Comparison of ENCODE assay signal across 23 cellular contexts in the genomic region with DNA sequence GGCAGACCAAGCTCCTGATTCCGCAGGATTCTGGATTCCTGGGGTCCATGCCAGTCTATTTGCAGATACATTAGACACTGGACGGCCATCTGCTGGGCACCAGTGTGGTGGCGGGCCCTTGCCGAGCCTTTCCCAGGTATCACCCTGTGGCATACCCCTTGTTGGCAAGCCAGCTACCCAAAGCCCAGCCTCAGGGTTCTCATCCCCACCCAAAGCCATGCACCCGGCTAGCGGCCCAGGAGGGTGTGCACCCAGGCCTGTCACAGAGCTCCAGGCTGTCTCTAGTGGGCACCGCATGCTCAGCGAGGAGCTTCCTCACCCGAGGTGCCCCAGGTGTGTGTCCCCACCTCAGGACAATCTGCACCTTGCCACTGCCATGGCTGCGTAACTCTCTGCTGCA. TPM values are rescaled to one million over a fixed set of nuclear protein-coding genes. Genes with fewer than 3 reads are reported as not detected.
DNase-seq lines count a peak whose midpoint lies in the region; ATAC-seq, FAIRE-seq and TF ChIP-seq lines count a peak whose summit lies in the region.
"Had no signal": no experiment of that assay in that cellular context is flagged by ENCODE, and none has a peak within 500 bp of the region (broad histone marks: within the 10 kb centered on the region; RNA-seq: fewer than 3 reads in every experiment).

No MANE protein-coding gene starts in this region.

- no peak for FAIRE-seq in K562 (lab: Jason Lieb, UNC)
- FAIRE-seq: A549, G401.6, GM12891, GM19239 had no signal

- no peak for TF ChIP-seq RAD21 in K562 (CRISPR knock-in tag; conservative IDR thresholded peaks at IDR 0.05 in 1 of 2, IDR thresholded peaks at IDR 0.05 in 1 of 2)

- H3K27me3 Mint-ChIP-seq in T-helper 17 cell = no peaks in the 10 kb centered on the region
- no peaks in the 10 kb centered on the region for H3K27me3 Mint-ChIP-seq in T-cell
- H3K27me3 Mint-ChIP-seq: B cell; CD4-positive, alpha-beta T cell had no signal

- H3K4me2 ChIP-seq in DND-41 (ENCODE audit: insufficient read depth, low read length) = no peak overlapping the region
- H3K4me2 ChIP-seq in K562 (ENCODE audit: insufficient read depth, low read length) = no peak overlapping the region
- H3K4me2 ChIP-seq: A549; BLaER1 treated with 17β-estradiol and CSF1 and Interleukin-3, amounts not matched to agents 10 nM and 100 nM had no signal

- H3K4me3 Mint-ChIP-seq in T-helper 17 cell (no peak overlapping the region), T-cell (no peak overlapping the region)
- H3K4me3 Mint-ChIP-seq: B cell; CD4-positive, alpha-beta T cell; CD8-positive, alpha-beta T cell had no signal

- DNase-seq in Right ventricle myocardium superior (peak; percentile 22), right atrium auricular region (ENCODE audit: low spot score) (no peak), DND-41 (no peak), K562 (ENCODE audit: extremely low read depth in 1 of 4, low spot score in 3 of 4) (no peak), T-helper 17 cell (no peak), T-cell (no peak)
- DNase-seq: AML-193; CD4-positive, alpha-beta T cell; CD8-positive, alpha-beta T cell; COR-L47; DMS 273 treated with DMSO at 0.1 percent for 48 hours; DMS153; DMS53; DMS79; GF-D8 had no signal

- intact Hi-C loops in Right ventricle myocardium superior (cut with DNase I) = no loop called here
- intact Hi-C loops in K562 (cut with micrococcal nuclease) = no loop called here

- H3K4me3 ChIP-seq in right atrium auricular region = no peak overlapping the region
- H3K4me3 ChIP-seq in DND-41 (ENCODE audit: low read depth in 1 of 2, low read length in 2 of 2) = no peak overlapping the region
- no peak overlapping the region for H3K4me3 ChIP-seq in K562
- H3K4me3 ChIP-seq: A549; BLaER1 treated with 17β-estradiol and CSF1 and Interleukin-3, amounts not matched to agents 10 nM and 100 nM had no signal

- peaks cover 0 to 5% (median 0%) of the 10 kb centered on the region in 3 donors for H3K9me3 Mint-ChIP-seq in T-cell
- H3K9me3 Mint-ChIP-seq: CD4-positive, alpha-beta T cell; CD8-positive, alpha-beta T cell had no signal

- H3K36me3 Mint-ChIP-seq in T-helper 17 cell (ENCODE audit: low read depth) = no peaks in the 10 kb centered on the region
- H3K36me3 Mint-ChIP-seq in T-cell = peaks cover 13% of the 10 kb centered on the region

- H3K9me3 ChIP-seq in right atrium auricular region = no peaks in the 10 kb centered on the region
- no peaks in the 10 kb centered on the region for H3K9me3 ChIP-seq in DND-41 (ENCODE audit: insufficient read depth, low read length, severe bottlenecking)
- no peaks in the 10 kb centered on the region for H3K9me3 ChIP-seq in K562 (replicated peaks; ENCODE audit: control insufficient read depth, insufficient read depth, low read depth, low read length)
- H3K9me3 ChIP-seq in T-helper 17 cell (ENCODE audit: control insufficient read depth, low read length, poor library complexity, severe bottlenecking) = no peaks in the 10 kb centered on the region

- TF ChIP-seq CTCF in right atrium auricular region (IDR thresholded peaks at IDR 0.05) = no peak
- no peak for TF ChIP-seq CTCF in DND-41 (IDR thresholded peaks at IDR 0.05; ENCODE audit: borderline replicate concordance, extremely low read depth, low read length, poor library complexity, severe bottlenecking)
- no peak for TF ChIP-seq CTCF in K562 (IDR thresholded peaks at IDR 0.05 in 2 of 3, conservative IDR thresholded peaks at IDR 0.05 in 1 of 3; ENCODE audit: insufficient read depth in 2 of 3, low read depth in 1 of 3, low read length in 3 of 3)

- no peaks in the 10 kb centered on the region for H3K27me3 ChIP-seq in right atrium auricular region
- no peaks in the 10 kb centered on the region for H3K27me3 ChIP-seq in DND-41 (ENCODE audit: insufficient read depth, low read length, poor library complexity)
- peaks cover 2 to 9% of the 10 kb centered on the region in 2 experiments; a peak in 2 of 5 replicates for H3K27me3 ChIP-seq in K562 (ENCODE audit: control insufficient read depth in 2 of 2, insufficient read depth in 2 of 2, low read length in 2 of 2)
- H3K27me3 ChIP-seq: BLaER1 treated with 17β-estradiol and CSF1 and Interleukin-3, amounts not matched to agents 10 nM and 100 nM had no signal

- no peak for TF ChIP-seq POLR2A in K562 (conservative IDR thresholded peaks at IDR 0.05)

- ATAC-seq in Right ventricle myocardium superior (ENCODE audit: poor library complexity) (no peak), DND-41 (ENCODE audit: insufficient read depth, low read depth) (0 out of 3 replicates have a peak, but pooled peaks have one; percentile 25), K562 (no peak), T-helper 17 cell (no peak), T-cell (replicated peaks in 1 of 4) (no peak)
- ATAC-seq: A549; CD8-positive, alpha-beta T cell had no signal

- 87% methylated on average over 10 of the region's 10 CpGs for WGBS in K562 (ENCODE audit: insufficient coverage, low coverage, missing lambda C conversion rate)

- H3K4me1 ChIP-seq in right atrium auricular region (peaks cover 0 to 6% of the 10 kb centered on the region in 2 donors), DND-41 (ENCODE audit: insufficient read depth, low read length) (no peaks in the 10 kb centered on the region), K562 (replicated peaks in 1 of 2; ENCODE audit: control insufficient read depth in 2 of 2, insufficient read depth in 2 of 2, low read length in 2 of 2) (peaks cover 0 to 5% of the 10 kb centered on the region in 2 experiments; a peak in 2 of 5 replicates)
- H3K4me1 ChIP-seq: A549 had no signal

- H2AFZ ChIP-seq in DND-41 (ENCODE audit: low read depth, low read length) (no peak overlapping the region), K562 (ENCODE audit: low read depth, low read length) (no peak overlapping the region)

- H3K27ac Mint-ChIP-seq in T-helper 17 cell (no peak overlapping the region), T-cell (no peak overlapping the region)
- H3K27ac Mint-ChIP-seq: B cell; CD4-positive, alpha-beta T cell; CD8-positive, alpha-beta T cell had no signal

- CTCF ChIA-PET in K562 (lab: Yijun Ruan, JAX; ENCODE audit: low intra/inter-chr PET ratio) (no interaction called here), T-cell (lab: Charles Lee) (no interaction called here)

- BruUV-seq in K562 (replicated peaks; lab: Mats Ljungman, UMichigan) = no TSS peak

- in situ Hi-C loops in K562 (cut with MboI) = no loop called here

- no peaks in the 10 kb centered on the region for H3K36me3 ChIP-seq in right atrium auricular region
- peaks cover 37% of the 10 kb centered on the region for H3K36me3 ChIP-seq in DND-41 (ENCODE audit: insufficient read depth, low read length)
- peaks cover 20% of the 10 kb centered on the region; the same call in 2 of the 3 replicates for H3K36me3 ChIP-seq in K562 (ENCODE audit: control insufficient read depth, insufficient read depth, low read length)

- TF ChIP-seq EP300 in K562 (IDR thresholded peaks at IDR 0.05; ENCODE audit: low read length) = no peak

- POLR2A ChIA-PET in K562 (lab: Yijun Ruan, JAX) (interaction anchor here (1.0 to 1.7 kb wide), 6 partner anchors 8 to 39 kb away, joined by 3 to 6 read pairs (median 4); partner anchors contain the start of genes MMAB and MVK), T-cell (lab: Charles Lee) (interaction anchor here in 1 of 2 donors (0.6 kb wide), 1 partner anchor 1810 kb away, joined by 3 read pairs; no protein-coding TSS in a partner anchor)

- H3K79me2 ChIP-seq in DND-41 (ENCODE audit: insufficient read depth, low read length) (no peaks in the 10 kb centered on the region), K562 (ENCODE audit: control insufficient read depth, insufficient read depth, low read length) (no peaks in the 10 kb centered on the region)

- H4K20me1 ChIP-seq in DND-41 (ENCODE audit: insufficient read depth, low read length) (peaks cover 4% of the 10 kb centered on the region; the same call in 1 of the 2 replicates), K562 (replicated peaks; ENCODE audit: control insufficient read depth, insufficient read depth, low read length) (no peaks in the 10 kb centered on the region)

- H3K9ac ChIP-seq in DND-41 (ENCODE audit: low read depth, low read length) (no peak overlapping the region), K562 (ENCODE audit: insufficient read depth in 1 of 2, low read depth in 2 of 2, low read length in 2 of 2) (no peak overlapping the region)
- H3K9ac ChIP-seq: BLaER1 treated with 17β-estradiol and CSF1 and Interleukin-3, amounts not matched to agents 10 nM and 100 nM had no signal

- H3K4me1 Mint-ChIP-seq in T-helper 17 cell (peaks cover 4% of the 10 kb centered on the region), T-cell (no peaks in the 10 kb centered on the region)
- H3K4me1 Mint-ChIP-seq: B cell had no signal

- peaks cover 3% of the 10 kb centered on the region for H3K9me1 ChIP-seq in K562 (ENCODE audit: control insufficient read depth, insufficient read depth, low read length)

- no peak overlapping the region for H3K27ac ChIP-seq in right atrium auricular region
- no peak overlapping the region for H3K27ac ChIP-seq in DND-41 (ENCODE audit: low read length)
- no peak overlapping the region for H3K27ac ChIP-seq in K562 (ENCODE audit: extremely low read depth, low read depth, low read length)
- H3K27ac ChIP-seq: 22Rv1; A549; BLaER1 treated with 17β-estradiol and CSF1 and Interleukin-3, amounts not matched to agents 10 nM and 100 nM; C4-2B had no signal

RNA-seq across cellular contexts. Expression of gene MMAB, which starts 13.7 kb away (rescaled TPM):
- total RNA-seq in Right ventricle myocardium superior = 68.1 TPM
- 10 to 100 TPM; 30.3 to 53.1 TPM for total RNA-seq in right atrium auricular region
- 78.3 and 122 TPM in 2 replicates for total RNA-seq in K562 (2011; cell fraction: chromatin; rRNA removed; ENCODE audit: low replicate concordance)
- 64.2 and 65.9 TPM in 2 replicates for total RNA-seq in K562 (2011; cell fraction: nucleolus; rRNA removed)
- 65.3 and 66.3 TPM in 2 replicates for total RNA-seq in K562 (2011; cell fraction: nucleoplasm; rRNA removed)
- total RNA-seq in K562 (2014; rRNA removed) = 71.0 and 73.4 TPM in 2 replicates
- total RNA-seq in K562 (2014; rRNA removed; fragmentation: Illumina TruSeq; extraction: Trizol) = 37.5 and 39.5 TPM in 2 replicates
- total RNA-seq in K562 (2015; rRNA removed; fragmentation: Illumina TruSeq; extraction: Trizol) = 53.4 and 56.1 TPM in 2 replicates
- total RNA-seq in K562 (2021) = 63.9 and 70.5 TPM in 2 replicates
- polyA plus RNA-seq in K562 (2011; rRNA removed) = 46.2 and 52.8 TPM in 2 replicates
- polyA plus RNA-seq in K562 (2011; cell fraction: cytosol; rRNA removed) = 45.2 and 45.3 TPM in 2 replicates
- polyA plus RNA-seq in K562 (2011; cell fraction: nucleus; rRNA removed) = 64.4 and 74.5 TPM in 2 replicates
- polyA plus RNA-seq in K562 (2012) = 75.8 and 92.9 TPM in 2 replicates
- polyA plus RNA-seq in K562 (2014; fragmentation: Illumina TruSeq; extraction: Trizol) = 30.6 and 48.2 TPM in 2 replicates
- 10 to 100 TPM in 1 of 2 experiments, 1 to 10 TPM in 1; 9.5 to 21.1 TPM for polyA plus RNA-seq in K562 (2014; fragmentation: Nextera tagmentation; extraction: Ambion mirVana)
- polyA plus RNA-seq in K562 (2014; rRNA removed) = 75.0 and 76.1 TPM in 2 replicates
- polyA minus RNA-seq in K562 (2011; rRNA and poly(A)+ RNA removed) = 37.7 and 38.3 TPM in 2 replicates
- 19.1 and 29.5 TPM in 2 replicates for polyA minus RNA-seq in K562 (2011; cell fraction: cytosol; rRNA and poly(A)+ RNA removed)
- polyA minus RNA-seq in K562 (2011; cell fraction: nucleus; rRNA and poly(A)+ RNA removed) = 18.6 and 31.8 TPM in 2 replicates
- 10 to 100 TPM in 1 of 2 donors, 1 to 10 TPM in 1; 8.0 to 12.1 TPM for total RNA-seq in T-helper 17 cell
- total RNA-seq in T-cell = 10 to 100 TPM; 11.4 to 23.2 (median 15.2) TPM

RNA-seq across cellular contexts. Expression of gene MVK, which starts 14.0 kb away (rescaled TPM):
- total RNA-seq in Right ventricle myocardium superior (9.4 TPM), right atrium auricular region (1 to 10 TPM; 5.5 to 7.5 TPM), K562 (2014; rRNA removed) (28.5 and 38.9 TPM in 2 replicates), K562 (2014; rRNA removed; fragmentation: Illumina TruSeq; extraction: Trizol) (15.7 and 18.3 TPM in 2 replicates), K562 (2015; rRNA removed; fragmentation: Illumina TruSeq; extraction: Trizol) (18.3 and 18.5 TPM in 2 replicates), K562 (2021) (31.3 and 33.6 TPM in 2 replicates), T-helper 17 cell (10 to 100 TPM; 10.8 to 14.8 TPM), T-cell (10 to 100 TPM; 10.9 to 14.9 (median 12.8) TPM)
- 79.5 and 160 TPM in 2 replicates for total RNA-seq in K562 (2011; cell fraction: chromatin; rRNA removed; ENCODE audit: low replicate concordance)
- total RNA-seq in K562 (2011; cell fraction: nucleolus; rRNA removed) = 90.1 and 97.0 TPM in 2 replicates
- 76.8 and 77.1 TPM in 2 replicates for total RNA-seq in K562 (2011; cell fraction: nucleoplasm; rRNA removed)
- polyA plus RNA-seq in K562 (2011; rRNA removed) (28.1 and 41.9 TPM in 2 replicates), K562 (2014; fragmentation: Illumina TruSeq; extraction: Trizol) (18.8 and 24.2 TPM in 2 replicates), K562 (2014; fragmentation: Nextera tagmentation; extraction: Ambion mirVana) (1 to 10 TPM in 1 of 2 experiments, under 1 TPM in 1; 0.41 to 1.9 TPM), K562 (2014; rRNA removed) (23.1 and 25.8 TPM in 2 replicates)
- 36.4 and 59.2 TPM in 2 replicates for polyA plus RNA-seq in K562 (2011; cell fraction: cytosol; rRNA removed)
- 74.2 and 83.2 TPM in 2 replicates for polyA plus RNA-seq in K562 (2011; cell fraction: nucleus; rRNA removed)
- 27.7 and 36.8 TPM in 2 replicates for polyA plus RNA-seq in K562 (2012)
- 21.8 and 28.3 TPM in 2 replicates for polyA minus RNA-seq in K562 (2011; rRNA and poly(A)+ RNA removed)
- polyA minus RNA-seq in K562 (2011; cell fraction: cytosol; rRNA and poly(A)+ RNA removed) = 13.8 and 21.5 TPM in 2 replicates
- polyA minus RNA-seq in K562 (2011; cell fraction: nucleus; rRNA and poly(A)+ RNA removed) = 24.4 and 38.3 TPM in 2 replicates
